8 cellular contexts compared by ENCODE assay signal in the genomic region with DNA sequence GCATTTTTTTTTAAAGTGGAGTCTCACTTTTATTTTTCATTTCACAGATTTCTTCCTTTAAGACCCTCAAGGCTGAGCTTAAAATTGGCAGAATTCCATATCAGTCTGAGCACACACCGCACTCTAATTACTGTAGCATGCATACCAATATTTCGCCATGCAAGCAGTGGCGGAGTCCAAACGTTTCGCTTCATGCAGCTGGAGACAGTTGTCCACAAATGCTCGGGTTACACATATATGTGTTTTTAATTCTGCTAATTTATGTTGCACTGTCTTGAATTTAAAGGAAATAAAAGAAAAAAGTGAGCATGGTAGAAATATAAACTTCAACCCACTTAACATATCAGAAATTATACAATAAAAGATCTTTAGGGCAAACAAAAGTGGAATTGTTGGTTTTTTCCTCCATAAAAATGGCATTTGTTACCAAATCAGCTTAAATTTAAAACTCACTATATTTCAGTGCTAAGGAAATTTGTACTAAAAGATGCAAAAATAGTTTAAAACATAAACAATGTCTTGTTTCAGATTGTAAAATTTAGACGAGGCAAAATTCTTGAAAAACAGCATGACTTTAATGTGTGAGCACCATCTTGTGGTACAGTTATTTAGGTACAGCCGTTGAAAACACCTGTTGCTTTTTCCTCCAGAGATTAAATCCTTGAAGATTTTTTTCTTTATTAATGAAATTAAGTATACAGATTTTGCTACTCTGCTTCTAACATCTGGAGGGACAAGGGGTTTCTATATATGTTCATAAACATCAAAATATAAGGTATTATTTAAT. TPM values are rescaled to one million over a fixed set of nuclear protein-coding genes. Genes with fewer than 3 reads are reported as not detected.
DNase-seq lines count a peak whose midpoint lies in the region; ATAC-seq and TF ChIP-seq lines count a peak whose summit lies in the region.

No MANE protein-coding gene starts in this region.

- no peaks in the 10 kb centered on the region for H3K4me1 Mint-ChIP-seq in stimulated activated memory B cell treated with anti-CD40 and anti-IgM and Interleukin-4, amounts not matched to agents 10 μg/mL and 1 μg/mL and 100 μg/mL, for 72 hours

- peak; percentile 80 for TF ChIP-seq CTCF in OCI-LY1 (IDR thresholded peaks at IDR 0.05; ENCODE audit: low read length)

- no peaks in the 10 kb centered on the region for H3K9me2 ChIP-seq in OCI-LY1 (ENCODE audit: low read depth, low read length)

- no peak overlapping the region for H3K4me3 Mint-ChIP-seq in stimulated activated memory B cell treated with anti-CD40 and anti-IgM and Interleukin-4, amounts not matched to agents 10 μg/mL and 1 μg/mL and 100 μg/mL, for 72 hours

- no peaks in the 10 kb centered on the region for H3K79me2 ChIP-seq in OCI-LY1 (ENCODE audit: insufficient read depth, low read length)

- no peak overlapping the region for H3K27ac Mint-ChIP-seq in stimulated activated memory B cell treated with anti-CD40 and anti-IgM and Interleukin-4, amounts not matched to agents 10 μg/mL and 1 μg/mL and 100 μg/mL, for 72 hours

- H3K9me3 Mint-ChIP-seq in stimulated activated memory B cell treated with anti-CD40 and anti-IgM and Interleukin-4, amounts not matched to agents 10 μg/mL and 1 μg/mL and 100 μg/mL, for 72 hours = no peaks in the 10 kb centered on the region

- peaks cover 25% of the 10 kb centered on the region for H3K4me1 ChIP-seq in OCI-LY1 (ENCODE audit: insufficient read depth, low read length, severe bottlenecking)

- peak overlapping the region; percentile 19; the same call in 1 of the 2 replicates for H3K9ac ChIP-seq in OCI-LY1 (ENCODE audit: low read length)

- H3F3A ChIP-seq in OCI-LY1 (ENCODE audit: insufficient read depth, low read length) = no peaks in the 10 kb centered on the region

- H3K4me3 ChIP-seq in OCI-LY1 (ENCODE audit: low read depth, low read length, poor library complexity, severe bottlenecking) = peak overlapping the region; percentile 26

- ATAC-seq in HG03432 (IDR thresholded peaks at IDR 0.05; ENCODE audit: unreplicated experiment) = peak; percentile 40
- ATAC-seq in stimulated activated memory B cell treated with anti-CD40 and anti-IgM and Interleukin-4, amounts not matched to agents 10 μg/mL and 1 μg/mL and 100 μg/mL, for 72 hours = no peak
- ATAC-seq in HG03139 (IDR thresholded peaks at IDR 0.05; ENCODE audit: unreplicated experiment) = no peak

- H3K4me2 ChIP-seq in OCI-LY1 (ENCODE audit: low read length) = peak overlapping the region; percentile 51

- peak overlapping the region; percentile 5 for H3K27ac ChIP-seq in OCI-LY1 (ENCODE audit: low read depth, low read length, poor library complexity, severe bottlenecking)

- no peaks in the 10 kb centered on the region for H3K27me3 Mint-ChIP-seq in stimulated activated memory B cell treated with anti-CD40 and anti-IgM and Interleukin-4, amounts not matched to agents 10 μg/mL and 1 μg/mL and 100 μg/mL, for 72 hours

- peak overlapping the region; percentile 18; the same call in 1 of the 2 replicates for H2AFZ ChIP-seq in OCI-LY1 (ENCODE audit: low read length)

- no peaks in the 10 kb centered on the region for H3K36me3 ChIP-seq in OCI-LY1 (ENCODE audit: insufficient read depth, low read length)

- no peaks in the 10 kb centered on the region for H3K9me3 ChIP-seq in OCI-LY1 (ENCODE audit: low read length)

- DNase-seq in GM04504 (ENCODE audit: low read depth) (peak; percentile 8), dermis microvascular lymphatic vessel endothelial cell (ENCODE audit: low read depth in 2 of 2) (peak; percentile 43 to 61), middle frontal gyrus (ENCODE audit: extremely low spot score, low spot score) (peak; percentile 38), GM19238 (ENCODE audit: insufficient read length, low spot score) (no peak)

- no peaks in the 10 kb centered on the region for H3K36me3 Mint-ChIP-seq in stimulated activated memory B cell treated with anti-CD40 and anti-IgM and Interleukin-4, amounts not matched to agents 10 μg/mL and 1 μg/mL and 100 μg/mL, for 72 hours

- H4K20me1 ChIP-seq in OCI-LY1 (ENCODE audit: insufficient read depth, low read length) = no peaks in the 10 kb centered on the region

- H3K27me3 ChIP-seq in OCI-LY1 (ENCODE audit: insufficient read depth, low read length) = no peaks in the 10 kb centered on the region

RNA-seq across cellular contexts. Expression of gene KANSL1L, which starts 24.1 kb away (rescaled TPM):
- 12.2 and 19.5 TPM in 2 replicates for total RNA-seq in dermis microvascular lymphatic vessel endothelial cell

RNA-seq across cellular contexts. Expression of gene ACADL, which starts 30.0 kb away (rescaled TPM):
- not detected in 2 replicates for total RNA-seq in dermis microvascular lymphatic vessel endothelial cell
